Comparison of ENCODE assay signal across 22 cellular contexts in genomic region chr3:122377975-122378374, GRCh38. TPM values are rescaled to one million over a fixed set of nuclear protein-coding genes. Genes with fewer than 3 reads are reported as not detected.
"Had no signal": no experiment of that assay in that cellular context is flagged by ENCODE, and none has a peak within 500 bp of the region (broad histone marks: within the 10 kb centered on the region; RNA-seq: fewer than 3 reads in every experiment).

No MANE protein-coding gene starts in this region.

- H3K27ac ChIP-seq: ascending aorta, breast epithelium, foreskin keratinocyte, lower lobe of right lung, right atrium auricular region, skin epidermis had no signal

- H3K27me3 ChIP-seq: ascending aorta, breast epithelium, foreskin keratinocyte, right atrium auricular region had no signal

- H3K9me3 ChIP-seq: ascending aorta, breast epithelium, lower lobe of right lung, right atrium auricular region had no signal

- H3K4me1 ChIP-seq: breast epithelium, foreskin keratinocyte had no signal

- H3K4me3 ChIP-seq: ascending aorta, breast epithelium, lower lobe of right lung, right atrium auricular region, skin epidermis had no signal

- H3K27ac Mint-ChIP-seq: effector memory CD8-positive, alpha-beta T cell; nephron; T-helper 2 cell treated with Interferon-gamma antibody and Interleukin-4, amounts not matched to agents 5 μg/mL and 100 μg/mL, for 36 hours; type B pancreatic cell had no signal

- H3K36me3 ChIP-seq: ascending aorta, breast epithelium, right atrium auricular region had no signal

- H3K4me3 Mint-ChIP-seq: effector memory CD8-positive, alpha-beta T cell; nephron; T-helper 2 cell treated with Interferon-gamma antibody and Interleukin-4, amounts not matched to agents 5 μg/mL and 100 μg/mL, for 36 hours; type B pancreatic cell had no signal

- H3K27me3 Mint-ChIP-seq: effector memory CD8-positive, alpha-beta T cell; type B pancreatic cell had no signal

- ATAC-seq: effector memory CD8-positive, alpha-beta T cell; foreskin keratinocyte; lower lobe of right lung had no signal

- H3K9me3 Mint-ChIP-seq: effector memory CD8-positive, alpha-beta T cell; nephron; T-helper 2 cell treated with Interferon-gamma antibody and Interleukin-4, amounts not matched to agents 5 μg/mL and 100 μg/mL, for 36 hours; type B pancreatic cell had no signal

- DNase-seq: activated CD4-positive, alpha-beta T cell treated with anti-CD3 and anti-CD28 coated beads, Interleukin-2, amount 50 U/mL, for 4 hours; activated CD4-positive, CD25-positive, alpha-beta regulatory T cell; activated CD8-positive, alpha-beta memory T cell treated with anti-CD3 and anti-CD28 coated beads, Interleukin-2, amount 50 U/mL, for 48 hours; dermis blood vessel endothelial cell; effector memory CD8-positive, alpha-beta T cell; foreskin keratinocyte; glutamatergic neuron; kidney glomerular epithelial cell; lower lobe of right lung; occipital lobe; stimulated activated CD4-positive, alpha-beta T cell treated with anti-CD3 and anti-CD28 coated beads, Interleukin-15, amount 100 ng/mL, for 24 hours; stimulated activated CD4-positive, alpha-beta T cell treated with anti-CD3 and anti-CD28 coated beads, Interleukin-4, amount 100 ng/mL, for 24 hours; stimulated activated naive CD4-positive, alpha-beta T cell treated with Interleukin-2 at 50 U/mL for 16 hours had no signal

RNA-seq across cellular contexts. Expression of gene MIX23, which starts 5.1 kb away (rescaled TPM):
- total RNA-seq: ascending aorta had no signal

RNA-seq across cellular contexts. Expression of gene CSTA, which starts 52.9 kb away (rescaled TPM):
- total RNA-seq: ascending aorta, chondrocyte, dermis blood vessel endothelial cell, occipital lobe, temporal lobe had no signal
